10 cellular contexts compared by ENCODE assay signal in the genomic region with DNA sequence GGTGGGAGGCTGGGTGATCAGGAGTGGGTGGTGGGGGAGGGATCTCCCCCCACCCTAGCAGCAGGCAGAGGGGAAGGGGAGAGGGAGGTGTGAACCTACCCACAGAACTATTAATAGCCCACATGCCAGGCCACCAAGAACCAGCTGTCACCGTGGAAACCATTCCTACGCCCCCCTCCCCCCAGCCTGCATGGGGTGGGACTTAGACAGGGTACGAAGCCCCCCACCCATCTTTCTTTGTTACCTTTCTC. TPM values are rescaled to one million over a fixed set of nuclear protein-coding genes. Genes with fewer than 3 reads are reported as not detected.
DNase-seq lines count a peak whose midpoint lies in the region; ATAC-seq and TF ChIP-seq lines count a peak whose summit lies in the region.
"Had no signal": no experiment of that assay in that cellular context is flagged by ENCODE, and none has a peak within 500 bp of the region (broad histone marks: within the 10 kb centered on the region; RNA-seq: fewer than 3 reads in every experiment).

No MANE protein-coding gene starts in this region.

- no peaks in the 10 kb centered on the region for H3K9me2 ChIP-seq in GM23338 (ENCODE audit: insufficient read depth)

- H3K4me3 ChIP-seq in GM23338, result no peak overlapping the region
- peak overlapping the region; percentile 71 to 78 (median 77) for H3K4me3 ChIP-seq in skeletal muscle tissue (ENCODE audit: low read length in 3 of 3)

- H3K27me3 Mint-ChIP-seq in GM23338 (ENCODE audit: insufficient read depth, low read depth, poor library complexity), result peaks cover 26% of the 10 kb centered on the region
- H3K27me3 Mint-ChIP-seq in immature natural killer cell (ENCODE audit: low read depth in 3 of 3), result peaks cover 10 to 20% (median 16%) of the 10 kb centered on the region in 3 donors

- H3K9me3 Mint-ChIP-seq in GM23338 (no peaks in the 10 kb centered on the region), immature natural killer cell (no peaks in the 10 kb centered on the region)
- H3K9me3 Mint-ChIP-seq: activated T-helper 2 cell treated with anti-CD3 and anti-CD28 coated beads, Interferon-gamma antibody, Interleukin-2, Interleukin-4, amounts not matched to agents 10 μg/mL and 5 μg/mL and 100 μg/mL, durations not matched to agents 14 hours and 24 hours and 36 hours had no signal

- H3K36me3 ChIP-seq in GM23338 (ENCODE audit: insufficient read depth) (no peaks in the 10 kb centered on the region), skeletal muscle tissue (ENCODE audit: control insufficient read depth in 3 of 3, insufficient read depth in 3 of 3, low read length in 3 of 3) (peaks cover 5 to 10% (median 7%) of the 10 kb centered on the region in 3 donors)

- H2AFZ ChIP-seq in GM23338, result no peak overlapping the region

- no peaks in the 10 kb centered on the region for H4K20me1 ChIP-seq in GM23338 (replicated peaks; ENCODE audit: insufficient read depth)

- H3K9me3 ChIP-seq in skeletal muscle tissue (ENCODE audit: control insufficient read depth in 3 of 3, low read length in 3 of 3), result no peaks in the 10 kb centered on the region

- H3K4me1 ChIP-seq in GM23338 (ENCODE audit: insufficient read depth) (peaks cover 65% of the 10 kb centered on the region), skeletal muscle tissue (ENCODE audit: control insufficient read depth in 3 of 3, insufficient read depth in 3 of 3, low read length in 3 of 3) (peaks cover 86 to 98% (median 95%) of the 10 kb centered on the region in 3 donors)

- H3K27ac Mint-ChIP-seq in GM23338 (no peak overlapping the region), immature natural killer cell (peak overlapping the region; percentile 76 to 95 (median 84))
- H3K27ac Mint-ChIP-seq: activated T-helper 2 cell treated with anti-CD3 and anti-CD28 coated beads, Interferon-gamma antibody, Interleukin-2, Interleukin-4, amounts not matched to agents 10 μg/mL and 5 μg/mL and 100 μg/mL, durations not matched to agents 14 hours and 24 hours and 36 hours had no signal

- H3K4me3 Mint-ChIP-seq in GM23338 (no peak overlapping the region), immature natural killer cell (peak overlapping the region; percentile 85 to 92 (median 88))

- CTCF ChIA-PET in RWPE1 (lab: Yijun Ruan, JAX), result interaction anchor here (0.7 to 1.2 kb wide), 3 partner anchors 9 to 30 kb away, joined by 3 to 4 read pairs (median 4); a partner anchor contains a TSS

- DNase-seq in GM23338 (ENCODE audit: low spot score) (no peak), RWPE1 (ENCODE audit: low spot score) (no peak), immature natural killer cell (no peak), AG08396 (ENCODE audit: low spot score) (no peak)
- DNase-seq: midbrain had no signal

- H3F3A ChIP-seq in GM23338 (replicated peaks; ENCODE audit: low read depth), result 0 out of 2 replicates have a peak, but pooled peaks cover 16% of the 10 kb centered on the region

- H3K27me3 ChIP-seq in GM23338 (ENCODE audit: insufficient read depth), result no peaks in the 10 kb centered on the region
- H3K27me3 ChIP-seq in skeletal muscle tissue (ENCODE audit: control insufficient read depth in 3 of 3, insufficient read depth in 3 of 3, low read length in 3 of 3), result no peaks in the 10 kb centered on the region

- H3K4me1 Mint-ChIP-seq in GM23338, result peaks cover 78% of the 10 kb centered on the region
- H3K4me1 Mint-ChIP-seq in immature natural killer cell, result peaks cover 67 to 86% of the 10 kb centered on the region in 2 donors

- H3K9ac ChIP-seq in skeletal muscle tissue (ENCODE audit: low read depth in 1 of 3, low read length in 3 of 3), result peak overlapping the region; percentile 80 to 92 (median 86)

- peaks cover 7% of the 10 kb centered on the region; the same call in 1 of the 2 replicates for H3K79me2 ChIP-seq in GM23338 (replicated peaks; ENCODE audit: insufficient read depth)

- TF ChIP-seq CTCF in GM23338 (conservative IDR thresholded peaks at IDR 0.05; ENCODE audit: low read depth in 2 of 2), result no peak
- no peak for TF ChIP-seq CTCF in RWPE1 (conservative IDR thresholded peaks at IDR 0.05; ENCODE audit: low read depth)

- H3K27ac ChIP-seq in GM23338 (ENCODE audit: low read depth) (no peak overlapping the region), RWPE1 (peak overlapping the region; percentile 95), skeletal muscle tissue (ENCODE audit: low read depth, low read length) (peak overlapping the region; percentile 99)

- POLR2A ChIA-PET in RWPE1 (lab: Yijun Ruan, JAX; ENCODE audit: low non-redundant PET), result no interaction called here

- peak overlapping the region; percentile 82; the same call in 1 of the 2 replicates for H3K4me2 ChIP-seq in GM23338

- ATAC-seq in GM23338 (no peak), HG03135 (IDR thresholded peaks at IDR 0.05; ENCODE audit: unreplicated experiment) (no peak), HG03342 (IDR thresholded peaks at IDR 0.05; ENCODE audit: unreplicated experiment) (no peak), GM19452 (IDR thresholded peaks at IDR 0.05; ENCODE audit: unreplicated experiment) (no peak)

- H3K36me3 Mint-ChIP-seq in GM23338 (ENCODE audit: low read depth), result no peaks in the 10 kb centered on the region
- peaks cover 0 to under 1% (median 0%) of the 10 kb centered on the region in 3 donors for H3K36me3 Mint-ChIP-seq in immature natural killer cell

TF ChIP-seq in GM23338, 12 proteins besides CTCF, POLR2A, EP300 and RAD21 (continues in another document):
- TF ChIP-seq EZH2phosphoT487 (IDR thresholded peaks at IDR 0.05; ENCODE audit: unreplicated experiment) (no peak), ZNF114 (CRISPR knock-in tag; IDR thresholded peaks at IDR 0.05) (no peak), CREB1 (CRISPR knock-in tag; IDR thresholded peaks at IDR 0.05; ENCODE audit: low read depth) (no peak)

RNA-seq across cellular contexts. Expression of a gene that starts 7.8 kb away (rescaled TPM):
- 9.6 and 10.5 TPM in 2 replicates for total RNA-seq in GM23338 (2014; rRNA removed; shearing (Covaris generic))
- 3.4 and 3.6 TPM in 2 replicates for polyA plus RNA-seq in GM23338 (2016; fragmentation: Nextera tagmentation; extraction: Ambion mirVana)
- 10 to 100 TPM in 1 of 3 donors, 1 to 10 TPM in 2; 5.0 to 15.0 (median 8.0) TPM for polyA plus RNA-seq in immature natural killer cell
- total RNA-seq in skeletal muscle tissue, result 30.8 TPM

RNA-seq across cellular contexts. Expression of a gene that starts 16.4 kb away (rescaled TPM):
- total RNA-seq in GM23338 (2014; rRNA removed; shearing (Covaris generic)), result 88.9 and 95.1 TPM in 2 replicates
- polyA plus RNA-seq in GM23338 (2016; fragmentation: Nextera tagmentation; extraction: Ambion mirVana), result 44.4 and 44.8 TPM in 2 replicates
- polyA plus RNA-seq in immature natural killer cell, result 10 to 100 TPM; 34.8 to 75.8 (median 53.2) TPM
- 25.6 TPM for total RNA-seq in skeletal muscle tissue

RNA-seq across cellular contexts. Expression of a gene that starts 29.8 kb away (rescaled TPM):
- total RNA-seq in GM23338 (2014; rRNA removed; shearing (Covaris generic)), result 3.6 and 4.2 TPM in 2 replicates
- polyA plus RNA-seq in GM23338 (2016; fragmentation: Nextera tagmentation; extraction: Ambion mirVana) (3.1 and 3.3 TPM in 2 replicates), immature natural killer cell (1 to 10 TPM in 1 of 3 donors, under 1 TPM in 1, not detected in 1; 0.49 to 2.8 TPM)
- 1.0 TPM for total RNA-seq in skeletal muscle tissue

RNA-seq across cellular contexts. Expression of a gene that starts 51.2 kb away (rescaled TPM):
- total RNA-seq in GM23338 (2014; rRNA removed; shearing (Covaris generic)), result 52.5 and 56.5 TPM in 2 replicates
- 14.3 and 16.2 TPM in 2 replicates for polyA plus RNA-seq in GM23338 (2016; fragmentation: Nextera tagmentation; extraction: Ambion mirVana)
- polyA plus RNA-seq in immature natural killer cell, result 10 to 100 TPM in 2 of 3 donors, 1 to 10 TPM in 1; 5.6 to 16.2 (median 11.1) TPM
- 53.8 TPM for total RNA-seq in skeletal muscle tissue

RNA-seq across cellular contexts. Expression of a gene that starts 55.3 kb away (rescaled TPM):
- total RNA-seq in GM23338 (2014; rRNA removed; shearing (Covaris generic)), result 1.2 TPM in 1 of 2 replicates, not detected in the other
- not detected in 2 replicates for polyA plus RNA-seq in GM23338 (2016; fragmentation: Nextera tagmentation; extraction: Ambion mirVana)
- not detected for polyA plus RNA-seq in immature natural killer cell
- 0.52 TPM for total RNA-seq in skeletal muscle tissue
- total RNA-seq: activated T-helper 2 cell treated with anti-CD3 and anti-CD28 coated beads, Interferon-gamma antibody, Interleukin-2, Interleukin-4, amounts not matched to agents 10 μg/mL and 5 μg/mL and 100 μg/mL, durations not matched to agents 14 hours and 24 hours and 36 hours had no signal
